1 cellular context compared by ENCODE assay signal in genomic region chr9:124506931-124507879, GRCh38.
TF ChIP-seq lines count a peak whose summit lies in the region.

Gene NR5A1 (minus strand): TSS chr9:124507399. CDS start chr9:124503395, 4,004 bp downstream.

TF ChIP-seq in HepG2, 621 proteins besides CTCF, POLR2A, EP300 and RAD21 (continued from another document and continues in another):
- TF ChIP-seq ZNF281 (CRISPR knock-in tag; IDR thresholded peaks at IDR 0.05; ENCODE audit: borderline replicate concordance) (peak; percentile 36; the same call in 1 of the 2 replicates), SKI (IDR thresholded peaks at IDR 0.05; ENCODE audit: partially characterized antibody) (no peak), NFKBIZ (CRISPR knock-in tag; IDR thresholded peaks at IDR 0.05) (0 out of 2 replicates have a peak, but pooled peaks have one; percentile 47), TBL1XR1 (IDR thresholded peaks at IDR 0.05; ENCODE audit: borderline replicate concordance, low read length, partially characterized antibody) (no peak), ZNF468 (CRISPR knock-in tag; IDR thresholded peaks at IDR 0.05) (no peak), ZNF777 (CRISPR knock-in tag; IDR thresholded peaks at IDR 0.05) (peak; percentile 59; the same call in 1 of the 2 replicates), SNAPC2 (CRISPR knock-in tag; IDR thresholded peaks at IDR 0.05) (peak; percentile 10; the same call in 1 of the 2 replicates), ZNF143 (CRISPR knock-in tag; IDR thresholded peaks at IDR 0.05) (no peak), DPF2 (CRISPR knock-in tag; IDR thresholded peaks at IDR 0.05; ENCODE audit: borderline replicate concordance, low read depth) (no peak), ELF4 (CRISPR knock-in tag; IDR thresholded peaks at IDR 0.05; ENCODE audit: borderline replicate concordance) (peak; percentile 82), ZNF30 (CRISPR knock-in tag; IDR thresholded peaks at IDR 0.05) (0 out of 2 replicates have a peak, but pooled peaks have one; percentile 68), RFX3 (CRISPR knock-in tag; IDR thresholded peaks at IDR 0.05) (no peak), ZNF574 (CRISPR knock-in tag; IDR thresholded peaks at IDR 0.05) (peak; percentile 61), TAF15 (IDR thresholded peaks at IDR 0.05; ENCODE audit: low read depth, low read length, poor library complexity, severe bottlenecking) (no peak), ZNF749 (CRISPR knock-in tag; IDR thresholded peaks at IDR 0.05; ENCODE audit: borderline replicate concordance) (peak; percentile 57; the same call in 1 of the 2 replicates), ZNF562 (CRISPR knock-in tag; IDR thresholded peaks at IDR 0.05; ENCODE audit: borderline replicate concordance) (no peak), FIP1L1 (IDR thresholded peaks at IDR 0.05; ENCODE audit: borderline replicate concordance, insufficient read depth, low read depth, low read length) (no peak), ZNF616 (CRISPR knock-in tag; IDR thresholded peaks at IDR 0.05; ENCODE audit: low read depth) (no peak), CENPBD1 (CRISPR knock-in tag; IDR thresholded peaks at IDR 0.05; ENCODE audit: borderline replicate concordance, low read depth) (no peak), SYNCRIP (IDR thresholded peaks at IDR 0.05; ENCODE audit: insufficient read depth, low read depth, low read length) (no peak), DMAP1 (CRISPR knock-in tag; IDR thresholded peaks at IDR 0.05) (peak; percentile 77; the same call in 1 of the 2 replicates), TRIM22 (IDR thresholded peaks at IDR 0.05) (no peak), ETS1 (CRISPR knock-in tag; IDR thresholded peaks at IDR 0.05) (no peak), NFE2 (CRISPR knock-in tag; IDR thresholded peaks at IDR 0.05) (no peak), ZZZ3 (CRISPR knock-in tag; IDR thresholded peaks at IDR 0.05; ENCODE audit: borderline replicate concordance) (peak; percentile 92; the same call in 1 of the 2 replicates), HNRNPK (IDR thresholded peaks at IDR 0.05; ENCODE audit: low read depth, low read length, poor library complexity, severe bottlenecking) (no peak), FOXO1 (CRISPR knock-in tag; IDR thresholded peaks at IDR 0.05) (peak; percentile 51), PPARG (CRISPR knock-in tag; conservative IDR thresholded peaks at IDR 0.05) (0 out of 2 replicates have a peak, but pooled peaks have one; percentile 7), CBX5 (CRISPR knock-in tag; IDR thresholded peaks at IDR 0.05; ENCODE audit: borderline replicate concordance) (peak; percentile 58; the same call in 1 of the 2 replicates), LBX2 (CRISPR knock-in tag; IDR thresholded peaks at IDR 0.05; ENCODE audit: borderline replicate concordance) (no peak; the same call in 1 of the 2 replicates), ZNF10 (CRISPR knock-in tag; IDR thresholded peaks at IDR 0.05; ENCODE audit: borderline replicate concordance, low read depth) (no peak), ZSCAN20 (CRISPR knock-in tag; IDR thresholded peaks at IDR 0.05; ENCODE audit: borderline replicate concordance) (no peak), MAFG (CRISPR knock-in tag; IDR thresholded peaks at IDR 0.05) (no peak), FOXK2 (IDR thresholded peaks at IDR 0.05) (no peak)
- TF ChIP-seq, protein P1, sequence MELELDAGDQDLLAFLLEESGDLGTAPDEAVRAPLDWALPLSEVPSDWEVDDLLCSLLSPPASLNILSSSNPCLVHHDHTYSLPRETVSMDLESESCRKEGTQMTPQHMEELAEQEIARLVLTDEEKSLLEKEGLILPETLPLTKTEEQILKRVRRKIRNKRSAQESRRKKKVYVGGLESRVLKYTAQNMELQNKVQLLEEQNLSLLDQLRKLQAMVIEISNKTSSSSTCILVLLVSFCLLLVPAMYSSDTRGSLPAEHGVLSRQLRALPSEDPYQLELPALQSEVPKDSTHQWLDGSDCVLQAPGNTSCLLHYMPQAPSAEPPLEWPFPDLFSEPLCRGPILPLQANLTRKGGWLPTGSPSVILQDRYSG (CRISPR knock-in tag; IDR thresholded peaks at IDR 0.05), result no peak
- TF ChIP-seq, protein P2, sequence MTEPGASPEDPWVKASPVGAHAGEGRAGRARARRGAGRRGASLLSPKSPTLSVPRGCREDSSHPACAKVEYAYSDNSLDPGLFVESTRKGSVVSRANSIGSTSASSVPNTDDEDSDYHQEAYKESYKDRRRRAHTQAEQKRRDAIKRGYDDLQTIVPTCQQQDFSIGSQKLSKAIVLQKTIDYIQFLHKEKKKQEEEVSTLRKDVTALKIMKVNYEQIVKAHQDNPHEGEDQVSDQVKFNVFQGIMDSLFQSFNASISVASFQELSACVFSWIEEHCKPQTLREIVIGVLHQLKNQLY (CRISPR knock-in tag; IDR thresholded peaks at IDR 0.05), result no peak
- TF ChIP-seq, protein P3, sequence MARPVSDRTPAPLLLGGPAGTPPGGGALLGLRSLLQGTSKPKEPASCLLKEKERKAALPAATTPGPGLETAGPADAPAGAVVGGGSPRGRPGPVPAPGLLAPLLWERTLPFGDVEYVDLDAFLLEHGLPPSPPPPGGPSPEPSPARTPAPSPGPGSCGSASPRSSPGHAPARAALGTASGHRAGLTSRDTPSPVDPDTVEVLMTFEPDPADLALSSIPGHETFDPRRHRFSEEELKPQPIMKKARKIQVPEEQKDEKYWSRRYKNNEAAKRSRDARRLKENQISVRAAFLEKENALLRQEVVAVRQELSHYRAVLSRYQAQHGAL (CRISPR knock-in tag; IDR thresholded peaks at IDR 0.05; ENCODE audit: not compliant biosample characterization), result peak; percentile 17
- TF ChIP-seq, protein P4, sequence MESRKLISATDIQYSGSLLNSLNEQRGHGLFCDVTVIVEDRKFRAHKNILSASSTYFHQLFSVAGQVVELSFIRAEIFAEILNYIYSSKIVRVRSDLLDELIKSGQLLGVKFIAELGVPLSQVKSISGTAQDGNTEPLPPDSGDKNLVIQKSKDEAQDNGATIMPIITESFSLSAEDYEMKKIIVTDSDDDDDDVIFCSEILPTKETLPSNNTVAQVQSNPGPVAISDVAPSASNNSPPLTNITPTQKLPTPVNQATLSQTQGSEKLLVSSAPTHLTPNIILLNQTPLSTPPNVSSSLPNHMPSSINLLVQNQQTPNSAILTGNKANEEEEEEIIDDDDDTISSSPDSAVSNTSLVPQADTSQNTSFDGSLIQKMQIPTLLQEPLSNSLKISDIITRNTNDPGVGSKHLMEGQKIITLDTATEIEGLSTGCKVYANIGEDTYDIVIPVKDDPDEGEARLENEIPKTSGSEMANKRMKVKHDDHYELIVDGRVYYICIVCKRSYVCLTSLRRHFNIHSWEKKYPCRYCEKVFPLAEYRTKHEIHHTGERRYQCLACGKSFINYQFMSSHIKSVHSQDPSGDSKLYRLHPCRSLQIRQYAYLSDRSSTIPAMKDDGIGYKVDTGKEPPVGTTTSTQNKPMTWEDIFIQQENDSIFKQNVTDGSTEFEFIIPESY (CRISPR knock-in tag; IDR thresholded peaks at IDR 0.05), result no peak; the same call in 1 of the 2 replicates
- TF ChIP-seq, protein P5, sequence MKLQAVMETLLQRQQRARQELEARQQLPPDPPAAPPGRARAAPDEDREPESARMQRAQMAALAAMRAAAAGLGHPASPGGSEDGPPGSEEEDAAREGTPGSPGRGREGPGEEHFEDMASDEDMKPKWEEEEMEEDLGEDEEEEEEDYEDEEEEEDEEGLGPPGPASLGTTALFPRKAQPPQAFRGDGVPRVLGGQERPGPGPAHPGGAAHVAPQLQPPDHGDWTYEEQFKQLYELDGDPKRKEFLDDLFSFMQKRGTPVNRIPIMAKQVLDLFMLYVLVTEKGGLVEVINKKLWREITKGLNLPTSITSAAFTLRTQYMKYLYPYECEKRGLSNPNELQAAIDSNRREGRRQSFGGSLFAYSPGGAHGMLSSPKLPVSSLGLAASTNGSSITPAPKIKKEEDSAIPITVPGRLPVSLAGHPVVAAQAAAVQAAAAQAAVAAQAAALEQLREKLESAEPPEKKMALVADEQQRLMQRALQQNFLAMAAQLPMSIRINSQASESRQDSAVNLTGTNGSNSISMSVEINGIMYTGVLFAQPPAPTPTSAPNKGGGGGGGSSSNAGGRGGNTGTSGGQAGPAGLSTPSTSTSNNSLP (IDR thresholded peaks at IDR 0.05; ENCODE audit: low read depth, low read length), result no peak
- TF ChIP-seq, protein P6, sequence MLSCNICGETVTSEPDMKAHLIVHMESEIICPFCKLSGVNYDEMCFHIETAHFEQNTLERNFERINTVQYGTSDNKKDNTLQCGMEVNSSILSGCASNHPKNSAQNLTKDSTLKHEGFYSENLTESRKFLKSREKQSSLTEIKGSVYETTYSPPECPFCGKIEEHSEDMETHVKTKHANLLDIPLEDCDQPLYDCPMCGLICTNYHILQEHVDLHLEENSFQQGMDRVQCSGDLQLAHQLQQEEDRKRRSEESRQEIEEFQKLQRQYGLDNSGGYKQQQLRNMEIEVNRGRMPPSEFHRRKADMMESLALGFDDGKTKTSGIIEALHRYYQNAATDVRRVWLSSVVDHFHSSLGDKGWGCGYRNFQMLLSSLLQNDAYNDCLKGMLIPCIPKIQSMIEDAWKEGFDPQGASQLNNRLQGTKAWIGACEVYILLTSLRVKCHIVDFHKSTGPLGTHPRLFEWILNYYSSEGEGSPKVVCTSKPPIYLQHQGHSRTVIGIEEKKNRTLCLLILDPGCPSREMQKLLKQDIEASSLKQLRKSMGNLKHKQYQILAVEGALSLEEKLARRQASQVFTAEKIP (CRISPR knock-in tag; IDR thresholded peaks at IDR 0.05; ENCODE audit: borderline replicate concordance), result no peak
- TF ChIP-seq, protein P7, sequence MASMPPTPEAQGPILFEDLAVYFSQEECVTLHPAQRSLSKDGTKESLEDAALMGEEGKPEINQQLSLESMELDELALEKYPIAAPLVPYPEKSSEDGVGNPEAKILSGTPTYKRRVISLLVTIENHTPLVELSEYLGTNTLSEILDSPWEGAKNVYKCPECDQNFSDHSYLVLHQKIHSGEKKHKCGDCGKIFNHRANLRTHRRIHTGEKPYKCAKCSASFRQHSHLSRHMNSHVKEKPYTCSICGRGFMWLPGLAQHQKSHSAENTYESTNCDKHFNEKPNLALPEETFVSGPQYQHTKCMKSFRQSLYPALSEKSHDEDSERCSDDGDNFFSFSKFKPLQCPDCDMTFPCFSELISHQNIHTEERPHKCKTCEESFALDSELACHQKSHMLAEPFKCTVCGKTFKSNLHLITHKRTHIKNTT (CRISPR knock-in tag; IDR thresholded peaks at IDR 0.05), result no peak
